In the genomic region with DNA sequence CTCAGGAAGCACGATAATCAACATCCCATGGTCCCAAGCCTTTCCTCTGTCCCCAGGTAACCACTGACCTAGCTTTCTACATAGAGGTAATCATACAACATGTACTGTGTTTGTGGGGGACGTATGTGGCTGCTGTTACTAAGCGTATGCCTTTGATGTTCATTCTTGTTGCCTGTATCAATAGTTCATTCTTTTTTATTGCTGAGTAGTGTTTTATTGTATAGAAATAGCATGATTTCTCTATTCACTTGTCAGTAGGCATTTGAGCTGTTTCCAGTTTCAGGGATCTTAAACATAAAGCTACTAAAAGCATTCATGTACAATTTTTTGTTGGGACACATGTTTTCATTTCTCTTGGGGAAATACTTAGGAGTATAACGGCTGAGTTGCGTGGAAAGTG, we compare ENCODE assay signal across 33 cellular contexts.
"Had no signal": no experiment of that assay in that cellular context is flagged by ENCODE, and none has a peak within 500 bp of the region (broad histone marks: within the 10 kb centered on the region; RNA-seq: fewer than 3 reads in every experiment).

No MANE protein-coding gene starts in this region.

- FAIRE-seq: astrocyte, bronchial epithelial cell had no signal

- H3K27ac ChIP-seq: adrenal gland, ascending aorta, body of pancreas, brain microvascular endothelial cell, breast epithelium, cardiac muscle cell had no signal

- DNase-seq: activated effector memory CD4-positive, alpha-beta T cell treated with anti-CD3 and anti-CD28 coated beads, Interleukin-2, amount 50 U/mL, for 16 hours; activated effector memory CD4-positive, alpha-beta T cell treated with Interleukin-2 at 50 U/mL for 16 hours; activated gamma-delta T cell; activated gamma-delta T cell treated with Interleukin-2 at 50 U/mL for 16 hours; activated naive CD4-positive, alpha-beta T cell; activated naive CD4-positive, alpha-beta T cell treated with anti-CD3 and anti-CD28 coated beads for 36 hours; activated naive CD4-positive, alpha-beta T cell treated with anti-CD3 and anti-CD28 coated beads, Interleukin-2, amount 10 ng/mL, durations not matched to agents 7 days and 5 days; activated naive CD4-positive, alpha-beta T cell treated with anti-CD3 and anti-CD28 coated beads, Interleukin-2, amount 50 U/mL, for 16 hours; activated naive CD4-positive, alpha-beta T cell treated with Interleukin-2 at 50 U/mL for 16 hours; activated naive CD8-positive, alpha-beta T cell treated with anti-CD3 and anti-CD28 coated beads for 36 hours; activated naive CD8-positive, alpha-beta T cell treated with anti-CD3 and anti-CD28 coated beads, Interleukin-2, amount 10 ng/mL, durations not matched to agents 7 days and 5 days; activated naive CD8-positive, alpha-beta T cell treated with anti-CD3 and anti-CD28 coated beads, Interleukin-2, amount 50 U/mL, for 24 hours; activated T-cell treated with anti-CD3 and anti-CD28 coated beads, Interleukin-2, amount 50 U/mL, for 24 hours; activated T-cell treated with anti-CD3 and anti-CD28 coated beads, Interleukin-2, amount 50 U/mL, for 4 hours; activated T-cell treated with anti-CD3 and anti-CD28 coated beads, Interleukin-2, amount 50 U/mL, for 48 hours; activated T-cell treated with anti-CD3 and anti-CD28 coated beads, Interleukin-2, amount 50 U/mL, for 72 hours; adrenal gland; amniotic stem cell; amygdala; anterior cingulate cortex; aorta; body of pancreas; brain microvascular endothelial cell; caudate nucleus; central memory CD4-positive, alpha-beta T cell; cerebellar nuclear complex had no signal

- H3K4me3 ChIP-seq: adrenal gland, ascending aorta, body of pancreas, breast epithelium, cardiac muscle cell had no signal

- H3K9me3 ChIP-seq: adrenal gland, ascending aorta, body of pancreas had no signal

- H3K4me1 ChIP-seq: adrenal gland, ascending aorta, body of pancreas, breast epithelium had no signal

- ATAC-seq: activated naive CD4-positive, alpha-beta T cell treated with anti-CD3 and anti-CD28 coated beads, Interleukin-2, amount 50 U/mL, for 72 hours; activated naive CD8-positive, alpha-beta T cell treated with anti-CD3 and anti-CD28 coated beads, Interleukin-2, amount 50 U/mL, for 24 hours; activated T-cell treated with anti-CD3 and anti-CD28 coated beads, Interleukin-2, amount 50 U/mL, for 4 hours; activated T-cell treated with anti-CD3 and anti-CD28 coated beads, Interleukin-2, amount 50 U/mL, for 72 hours; activated T-helper 17 cell treated with anti-CD3 and anti-CD28 coated beads, Interleukin-2, amount 50 U/mL, for 72 hours; body of pancreas had no signal

- H3K27me3 ChIP-seq: adrenal gland, ascending aorta, body of pancreas, brain microvascular endothelial cell, breast epithelium, cardiac muscle cell had no signal

- H3K36me3 ChIP-seq: adrenal gland, ascending aorta, brain microvascular endothelial cell, breast epithelium, cardiac muscle cell had no signal
